ENCODE assay signal across 20 cellular contexts in the genomic region with DNA sequence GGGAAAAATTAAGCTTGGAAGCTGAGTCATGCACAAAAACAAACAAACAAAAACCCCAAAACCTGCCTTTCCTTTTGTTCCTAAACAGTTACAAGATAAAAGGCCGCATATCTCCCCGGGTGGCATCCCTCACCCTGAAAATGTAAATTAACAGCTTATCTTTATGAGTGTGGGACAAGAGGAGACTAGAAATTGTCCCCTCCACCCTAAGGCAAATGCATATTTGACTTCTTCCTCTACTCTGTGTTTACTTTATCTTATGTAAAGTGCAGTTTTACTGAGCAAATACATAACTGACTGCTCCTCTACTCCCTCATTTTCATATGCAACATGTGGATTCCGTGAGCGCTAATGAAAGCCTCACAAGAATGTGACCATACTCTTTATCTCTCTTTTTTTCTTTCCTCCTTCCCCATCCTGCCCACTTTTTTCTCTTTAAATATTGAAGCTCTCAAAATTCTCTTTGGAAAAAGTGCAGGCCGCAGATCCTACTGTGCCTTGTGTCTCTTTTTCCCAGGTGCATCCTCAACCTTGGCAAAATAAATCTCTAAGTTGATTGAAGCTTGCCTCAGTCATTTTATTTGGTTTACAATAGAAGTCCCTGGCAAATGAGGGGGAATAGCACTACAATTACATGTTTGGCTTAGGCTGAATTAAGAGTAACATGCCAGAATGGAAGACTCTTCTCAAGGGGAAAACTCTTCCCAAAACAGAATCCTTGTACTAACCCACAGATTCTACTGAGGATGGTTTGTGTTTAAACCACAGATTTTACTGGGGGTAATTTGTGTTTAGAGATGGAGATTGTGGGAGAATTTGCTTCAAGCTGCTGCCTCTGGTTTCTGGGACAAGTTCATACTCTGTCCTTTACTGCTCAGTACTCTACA.
DNase-seq lines count a peak whose midpoint lies in the region; TF ChIP-seq lines count a peak whose summit lies in the region.
"Had no signal": no experiment of that assay in that cellular context is flagged by ENCODE, and none has a peak within 500 bp of the region (broad histone marks: within the 10 kb centered on the region; RNA-seq: fewer than 3 reads in every experiment).

No MANE protein-coding gene starts in this region.

- WGBS in trophoblast cell (ENCODE audit: extremely low coverage, insufficient coverage, insufficient read length), result no CpG with 5 or more reads among the region's 5 CpGs

- no peak overlapping the region for H3K18ac ChIP-seq in trophoblast cell (ENCODE audit: low read length)

- H3K36me3 Mint-ChIP-seq in glutamatergic neuron (ENCODE audit: unreplicated experiment), result no peaks in the 10 kb centered on the region

- H3K9ac ChIP-seq in HUES48 (ENCODE audit: low read depth, low read length) (peak overlapping the region; percentile 20; the same call in 1 of the 2 replicates), colonic mucosa (ENCODE audit: low read depth in 2 of 2, low read length in 2 of 2) (no peak overlapping the region), trophoblast cell (ENCODE audit: low read length) (no peak overlapping the region)

- TF ChIP-seq CTCF in colonic mucosa (IDR thresholded peaks at IDR 0.05) (no peak), glutamatergic neuron (IDR thresholded peaks at IDR 0.05; ENCODE audit: partially characterized antibody, unreplicated experiment) (no peak)

- H3K14ac ChIP-seq in trophoblast cell (ENCODE audit: low read length), result peak overlapping the region; percentile 62

- H3K9me3 Mint-ChIP-seq in glutamatergic neuron (ENCODE audit: unreplicated experiment), result no peaks in the 10 kb centered on the region
- H3K9me3 Mint-ChIP-seq: activated T-helper 1 cell treated with anti-CD3 and anti-CD28 coated beads, Interleukin-12 subunit alpha, Interleukin-12 subunit beta, Interleukin-2, Interleukin-4 antibody, amounts not matched to agents 30 ng/mL and 10 ng/mL and 1 ng/mL, durations not matched to agents 14 hours and 24 hours and 36 hours had no signal

- H3K4me1 ChIP-seq in HUES48 (ENCODE audit: control insufficient read depth, insufficient read depth, low read length) (peaks cover 25% of the 10 kb centered on the region), colonic mucosa (peaks cover 3% of the 10 kb centered on the region), trophoblast cell (ENCODE audit: control insufficient read depth in 1 of 2, insufficient read depth in 2 of 2, low read length in 2 of 2) (peaks cover 6 to 20% of the 10 kb centered on the region in 2 experiments)
- H3K4me1 ChIP-seq: breast epithelium, gastrocnemius medialis had no signal

- intact Hi-C loops in colonic mucosa (cut with DNase I), result no loop called here

- in situ Hi-C loops in Caki2 (cut with HindIII; ENCODE audit: low pct_unique_long_range_greater_than_20kb, low sequenced_read_pairs), result loop anchor here (25.0 kb wide), 1 partner anchor 155 kb away; the partner anchor contains the start of gene UNC13C

- H3K23ac ChIP-seq in trophoblast cell (ENCODE audit: low read length), result no peak overlapping the region

- H3K27ac Mint-ChIP-seq in glutamatergic neuron (ENCODE audit: unreplicated experiment), result no peak overlapping the region
- H3K27ac Mint-ChIP-seq: activated T-helper 1 cell treated with anti-CD3 and anti-CD28 coated beads, Interleukin-12 subunit alpha, Interleukin-12 subunit beta, Interleukin-2, Interleukin-4 antibody, amounts not matched to agents 30 ng/mL and 10 ng/mL and 1 ng/mL, durations not matched to agents 14 hours and 24 hours and 36 hours; HFFc6; stimulated activated naive CD8-positive, alpha-beta T cell treated with anti-CD3 and anti-CD28 coated beads, Interleukin-15, amount 100 ng/mL, for 72 hours had no signal

- H2BK120ac ChIP-seq in trophoblast cell (ENCODE audit: insufficient read depth, low read length, poor library complexity), result peak overlapping the region; percentile 29

- H3K79me1 ChIP-seq in trophoblast cell (ENCODE audit: low read length), result peaks cover 41% of the 10 kb centered on the region

- H4K12ac ChIP-seq in trophoblast cell (ENCODE audit: low read depth, low read length), result no peak overlapping the region

- DNase-seq in Caki2 (ENCODE audit: low read depth) (peak; percentile 71), colonic mucosa (peak; percentile 49), trophoblast cell (peak in 1 of 2 donors; percentile 14), DMS79 treated with DMSO at 0.1 percent for 48 hours (lab: John Stamatoyannopoulos, UW) (no peak), glutamatergic neuron (no peak)
- DNase-seq in activated naive CD4-positive, alpha-beta T cell treated with anti-CD3 and anti-CD28 coated beads, Interleukin-2, amount 50 U/mL, for 16 hours, result no peak
- DNase-seq: activated CD8-positive, alpha-beta memory T cell treated with anti-CD3 and anti-CD28 coated beads for 24 hours; AML-193; erythroblast; gastrocnemius medialis; HFFc6; NCI-H1417 treated with DMSO at 0.1 percent for 48 hours; PC-3; stimulated activated CD4-positive, alpha-beta T cell treated with anti-CD3 and anti-CD28 coated beads, Interleukin-2, amount 100 ng/mL, for 24 hours; stimulated activated naive CD8-positive, alpha-beta T cell treated with anti-CD3 and anti-CD28 coated beads, Interleukin-15, amount 100 ng/mL, for 72 hours; T1000 had no signal

- peaks cover 2% of the 10 kb centered on the region for H3K79me2 ChIP-seq in trophoblast cell (ENCODE audit: control insufficient read depth, insufficient read depth, low read length, poor library complexity)

- no peak overlapping the region for H3K4me3 Mint-ChIP-seq in glutamatergic neuron (ENCODE audit: unreplicated experiment)
- H3K4me3 Mint-ChIP-seq: activated T-helper 1 cell treated with anti-CD3 and anti-CD28 coated beads, Interleukin-12 subunit alpha, Interleukin-12 subunit beta, Interleukin-2, Interleukin-4 antibody, amounts not matched to agents 30 ng/mL and 10 ng/mL and 1 ng/mL, durations not matched to agents 14 hours and 24 hours and 36 hours; HFFc6; stimulated activated naive CD8-positive, alpha-beta T cell treated with anti-CD3 and anti-CD28 coated beads, Interleukin-15, amount 100 ng/mL, for 72 hours had no signal

- H3K4me1 Mint-ChIP-seq in glutamatergic neuron (ENCODE audit: low read depth, unreplicated experiment), result peaks cover 3% of the 10 kb centered on the region
- H3K4me1 Mint-ChIP-seq: stimulated activated naive CD8-positive, alpha-beta T cell treated with anti-CD3 and anti-CD28 coated beads, Interleukin-15, amount 100 ng/mL, for 72 hours had no signal

- no peaks in the 10 kb centered on the region for H3K36me3 ChIP-seq in HUES48 (ENCODE audit: control insufficient read depth, insufficient read depth, low read length)
- no peaks in the 10 kb centered on the region for H3K36me3 ChIP-seq in colonic mucosa
- H3K36me3 ChIP-seq in trophoblast cell (ENCODE audit: control insufficient read depth in 1 of 2, insufficient read depth in 2 of 2, low read length in 2 of 2), result no peaks in the 10 kb centered on the region
- H3K36me3 ChIP-seq: breast epithelium, gastrocnemius medialis had no signal

- no peak overlapping the region for H2AFZ ChIP-seq in trophoblast cell (ENCODE audit: insufficient read depth, low read length, poor library complexity)

- no peak overlapping the region for H3K4me2 ChIP-seq in trophoblast cell (ENCODE audit: low read length)

- no peaks in the 10 kb centered on the region for H3K27me3 Mint-ChIP-seq in glutamatergic neuron (ENCODE audit: unreplicated experiment)

- H4K8ac ChIP-seq in trophoblast cell (ENCODE audit: low read depth, low read length), result peak overlapping the region; percentile 72

- no peak overlapping the region for H2BK12ac ChIP-seq in trophoblast cell (ENCODE audit: low read length)

- H4K91ac ChIP-seq in trophoblast cell (ENCODE audit: low read depth, low read length), result peak overlapping the region; percentile 83

- H2AK5ac ChIP-seq in trophoblast cell (ENCODE audit: low read length), result peak overlapping the region; percentile 48

- H2BK5ac ChIP-seq in trophoblast cell (ENCODE audit: low read depth, low read length, poor library complexity), result peak overlapping the region; percentile 88

- peak overlapping the region; percentile 22 for H3K4ac ChIP-seq in trophoblast cell (ENCODE audit: low read depth, low read length)

- no peak overlapping the region for H3K4me3 ChIP-seq in HUES48 (ENCODE audit: low read depth, low read length)
- H3K4me3 ChIP-seq in colonic mucosa, result no peak overlapping the region
- H3K4me3 ChIP-seq in trophoblast cell (ENCODE audit: low read depth, low read length), result no peak overlapping the region
- H3K4me3 ChIP-seq: breast epithelium, gastrocnemius medialis, SK-N-MC had no signal

- H3K9me3 ChIP-seq in HUES48 (ENCODE audit: control insufficient read depth, insufficient read depth, low read length) (0 out of 2 replicates have a peak, but pooled peaks cover 5% of the 10 kb centered on the region), colonic mucosa (no peaks in the 10 kb centered on the region), trophoblast cell (ENCODE audit: insufficient read depth, low read depth, low read length) (no peaks in the 10 kb centered on the region)
- H3K9me3 ChIP-seq: breast epithelium, gastrocnemius medialis had no signal

- H3K27ac ChIP-seq in HUES48 (ENCODE audit: low read depth, low read length) (peak overlapping the region; percentile 85), colonic mucosa (peak overlapping the region; percentile 29), trophoblast cell (ENCODE audit: low read depth, low read length) (peak overlapping the region; percentile 96)
- H3K27ac ChIP-seq: breast epithelium, gastrocnemius medialis, SK-N-MC had no signal

- no peaks in the 10 kb centered on the region for H3K27me3 ChIP-seq in HUES48 (ENCODE audit: control insufficient read depth, insufficient read depth, low read length)
- no peaks in the 10 kb centered on the region for H3K27me3 ChIP-seq in colonic mucosa
- H3K27me3 ChIP-seq in trophoblast cell (ENCODE audit: insufficient read depth, low read length), result no peaks in the 10 kb centered on the region
- H3K27me3 ChIP-seq: breast epithelium, gastrocnemius medialis had no signal

Comparison
In these comparisons a context has a peak if more than half of its experiments do, and no peak if none do; other contexts are left out.
1. DNase-seq: peak in Caki2 (single experiment) and colonic mucosa (single experiment); none in DMS79 treated with DMSO at 0.1 percent for 48 hours (single experiment), glutamatergic neuron (single experiment) and activated naive CD4-positive, alpha-beta T cell treated with anti-CD3 and anti-CD28 coated beads, Interleukin-2, amount 50 U/mL, for 16 hours (single experiment).
2. H3K27ac ChIP-seq: peak in every context shown above with its lines; median percentile 96 in trophoblast cell; 85 in HUES48; 29 in colonic mucosa.